In the genomic region with DNA sequence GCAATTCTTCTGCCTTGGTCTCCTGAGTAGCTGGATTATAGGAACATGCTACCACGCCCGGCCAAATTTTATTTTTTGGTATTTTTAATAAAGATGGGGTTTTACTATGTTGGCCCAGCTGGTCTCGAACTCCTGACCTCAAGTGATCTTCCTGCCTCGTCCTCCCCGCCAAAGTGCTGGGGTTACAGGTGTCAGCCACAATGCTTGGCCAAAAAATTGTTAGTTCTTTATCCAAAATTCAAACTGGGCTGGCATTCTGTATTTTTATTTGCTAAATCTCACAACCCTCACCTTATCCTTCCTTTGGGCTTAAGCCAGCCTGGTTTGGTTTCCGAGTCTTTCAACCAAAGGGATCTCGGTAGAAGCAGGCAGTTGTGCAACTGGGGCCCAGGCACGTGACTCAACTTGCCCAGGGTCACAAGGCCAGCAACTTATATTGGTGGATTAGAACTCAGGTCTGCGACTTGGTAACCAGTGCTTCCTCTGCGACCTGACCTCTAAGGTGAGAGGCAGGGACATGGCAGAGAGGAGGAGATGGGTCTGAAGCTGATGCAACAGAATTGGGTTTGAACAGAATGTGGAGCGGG, we compare ENCODE assay signal across 2 cellular contexts.
TF ChIP-seq lines count a peak whose summit lies in the region.

No MANE protein-coding gene starts in this region.

TF ChIP-seq in WTC11, 78 proteins besides CTCF, POLR2A, EP300 and RAD21 (continues in another document):
- TF ChIP-seq, protein P1, sequence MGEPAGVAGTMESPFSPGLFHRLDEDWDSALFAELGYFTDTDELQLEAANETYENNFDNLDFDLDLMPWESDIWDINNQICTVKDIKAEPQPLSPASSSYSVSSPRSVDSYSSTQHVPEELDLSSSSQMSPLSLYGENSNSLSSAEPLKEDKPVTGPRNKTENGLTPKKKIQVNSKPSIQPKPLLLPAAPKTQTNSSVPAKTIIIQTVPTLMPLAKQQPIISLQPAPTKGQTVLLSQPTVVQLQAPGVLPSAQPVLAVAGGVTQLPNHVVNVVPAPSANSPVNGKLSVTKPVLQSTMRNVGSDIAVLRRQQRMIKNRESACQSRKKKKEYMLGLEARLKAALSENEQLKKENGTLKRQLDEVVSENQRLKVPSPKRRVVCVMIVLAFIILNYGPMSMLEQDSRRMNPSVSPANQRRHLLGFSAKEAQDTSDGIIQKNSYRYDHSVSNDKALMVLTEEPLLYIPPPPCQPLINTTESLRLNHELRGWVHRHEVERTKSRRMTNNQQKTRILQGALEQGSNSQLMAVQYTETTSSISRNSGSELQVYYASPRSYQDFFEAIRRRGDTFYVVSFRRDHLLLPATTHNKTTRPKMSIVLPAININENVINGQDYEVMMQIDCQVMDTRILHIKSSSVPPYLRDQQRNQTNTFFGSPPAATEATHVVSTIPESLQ (CRISPR knock-in tag; IDR thresholded peaks at IDR 0.05) = no peak
- TF ChIP-seq FOXK1 (CRISPR knock-in tag; IDR thresholded peaks at IDR 0.05) (no peak), ZNF423 (CRISPR knock-in tag; IDR thresholded peaks at IDR 0.05) (no peak), TEAD4 (CRISPR knock-in tag; IDR thresholded peaks at IDR 0.05) (no peak), ZBTB21 (CRISPR knock-in tag; IDR thresholded peaks at IDR 0.05; ENCODE audit: borderline replicate concordance) (no peak), SP1 (CRISPR knock-in tag; conservative IDR thresholded peaks at IDR 0.05) (no peak)
- TF ChIP-seq, protein P2, sequence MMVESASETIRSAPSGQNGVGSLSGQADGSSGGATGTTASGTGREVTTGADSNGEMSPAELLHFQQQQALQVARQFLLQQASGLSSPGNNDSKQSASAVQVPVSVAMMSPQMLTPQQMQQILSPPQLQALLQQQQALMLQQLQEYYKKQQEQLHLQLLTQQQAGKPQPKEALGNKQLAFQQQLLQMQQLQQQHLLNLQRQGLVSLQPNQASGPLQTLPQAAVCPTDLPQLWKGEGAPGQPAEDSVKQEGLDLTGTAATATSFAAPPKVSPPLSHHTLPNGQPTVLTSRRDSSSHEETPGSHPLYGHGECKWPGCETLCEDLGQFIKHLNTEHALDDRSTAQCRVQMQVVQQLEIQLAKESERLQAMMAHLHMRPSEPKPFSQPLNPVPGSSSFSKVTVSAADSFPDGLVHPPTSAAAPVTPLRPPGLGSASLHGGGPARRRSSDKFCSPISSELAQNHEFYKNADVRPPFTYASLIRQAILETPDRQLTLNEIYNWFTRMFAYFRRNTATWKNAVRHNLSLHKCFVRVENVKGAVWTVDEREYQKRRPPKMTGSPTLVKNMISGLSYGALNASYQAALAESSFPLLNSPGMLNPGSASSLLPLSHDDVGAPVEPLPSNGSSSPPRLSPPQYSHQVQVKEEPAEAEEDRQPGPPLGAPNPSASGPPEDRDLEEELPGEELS (CRISPR knock-in tag; IDR thresholded peaks at IDR 0.05) = no peak
- TF ChIP-seq, protein P3, sequence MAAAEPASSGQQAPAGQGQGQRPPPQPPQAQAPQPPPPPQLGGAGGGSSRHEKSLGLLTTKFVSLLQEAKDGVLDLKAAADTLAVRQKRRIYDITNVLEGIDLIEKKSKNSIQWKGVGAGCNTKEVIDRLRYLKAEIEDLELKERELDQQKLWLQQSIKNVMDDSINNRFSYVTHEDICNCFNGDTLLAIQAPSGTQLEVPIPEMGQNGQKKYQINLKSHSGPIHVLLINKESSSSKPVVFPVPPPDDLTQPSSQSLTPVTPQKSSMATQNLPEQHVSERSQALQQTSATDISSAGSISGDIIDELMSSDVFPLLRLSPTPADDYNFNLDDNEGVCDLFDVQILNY (CRISPR knock-in tag; IDR thresholded peaks at IDR 0.05) = no peak
- TF ChIP-seq, protein P4, sequence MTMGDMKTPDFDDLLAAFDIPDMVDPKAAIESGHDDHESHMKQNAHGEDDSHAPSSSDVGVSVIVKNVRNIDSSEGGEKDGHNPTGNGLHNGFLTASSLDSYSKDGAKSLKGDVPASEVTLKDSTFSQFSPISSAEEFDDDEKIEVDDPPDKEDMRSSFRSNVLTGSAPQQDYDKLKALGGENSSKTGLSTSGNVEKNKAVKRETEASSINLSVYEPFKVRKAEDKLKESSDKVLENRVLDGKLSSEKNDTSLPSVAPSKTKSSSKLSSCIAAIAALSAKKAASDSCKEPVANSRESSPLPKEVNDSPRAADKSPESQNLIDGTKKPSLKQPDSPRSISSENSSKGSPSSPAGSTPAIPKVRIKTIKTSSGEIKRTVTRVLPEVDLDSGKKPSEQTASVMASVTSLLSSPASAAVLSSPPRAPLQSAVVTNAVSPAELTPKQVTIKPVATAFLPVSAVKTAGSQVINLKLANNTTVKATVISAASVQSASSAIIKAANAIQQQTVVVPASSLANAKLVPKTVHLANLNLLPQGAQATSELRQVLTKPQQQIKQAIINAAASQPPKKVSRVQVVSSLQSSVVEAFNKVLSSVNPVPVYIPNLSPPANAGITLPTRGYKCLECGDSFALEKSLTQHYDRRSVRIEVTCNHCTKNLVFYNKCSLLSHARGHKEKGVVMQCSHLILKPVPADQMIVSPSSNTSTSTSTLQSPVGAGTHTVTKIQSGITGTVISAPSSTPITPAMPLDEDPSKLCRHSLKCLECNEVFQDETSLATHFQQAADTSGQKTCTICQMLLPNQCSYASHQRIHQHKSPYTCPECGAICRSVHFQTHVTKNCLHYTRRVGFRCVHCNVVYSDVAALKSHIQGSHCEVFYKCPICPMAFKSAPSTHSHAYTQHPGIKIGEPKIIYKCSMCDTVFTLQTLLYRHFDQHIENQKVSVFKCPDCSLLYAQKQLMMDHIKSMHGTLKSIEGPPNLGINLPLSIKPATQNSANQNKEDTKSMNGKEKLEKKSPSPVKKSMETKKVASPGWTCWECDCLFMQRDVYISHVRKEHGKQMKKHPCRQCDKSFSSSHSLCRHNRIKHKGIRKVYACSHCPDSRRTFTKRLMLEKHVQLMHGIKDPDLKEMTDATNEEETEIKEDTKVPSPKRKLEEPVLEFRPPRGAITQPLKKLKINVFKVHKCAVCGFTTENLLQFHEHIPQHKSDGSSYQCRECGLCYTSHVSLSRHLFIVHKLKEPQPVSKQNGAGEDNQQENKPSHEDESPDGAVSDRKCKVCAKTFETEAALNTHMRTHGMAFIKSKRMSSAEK (CRISPR knock-in tag; IDR thresholded peaks at IDR 0.05; ENCODE audit: borderline replicate concordance) = no peak
- TF ChIP-seq, protein P5, sequence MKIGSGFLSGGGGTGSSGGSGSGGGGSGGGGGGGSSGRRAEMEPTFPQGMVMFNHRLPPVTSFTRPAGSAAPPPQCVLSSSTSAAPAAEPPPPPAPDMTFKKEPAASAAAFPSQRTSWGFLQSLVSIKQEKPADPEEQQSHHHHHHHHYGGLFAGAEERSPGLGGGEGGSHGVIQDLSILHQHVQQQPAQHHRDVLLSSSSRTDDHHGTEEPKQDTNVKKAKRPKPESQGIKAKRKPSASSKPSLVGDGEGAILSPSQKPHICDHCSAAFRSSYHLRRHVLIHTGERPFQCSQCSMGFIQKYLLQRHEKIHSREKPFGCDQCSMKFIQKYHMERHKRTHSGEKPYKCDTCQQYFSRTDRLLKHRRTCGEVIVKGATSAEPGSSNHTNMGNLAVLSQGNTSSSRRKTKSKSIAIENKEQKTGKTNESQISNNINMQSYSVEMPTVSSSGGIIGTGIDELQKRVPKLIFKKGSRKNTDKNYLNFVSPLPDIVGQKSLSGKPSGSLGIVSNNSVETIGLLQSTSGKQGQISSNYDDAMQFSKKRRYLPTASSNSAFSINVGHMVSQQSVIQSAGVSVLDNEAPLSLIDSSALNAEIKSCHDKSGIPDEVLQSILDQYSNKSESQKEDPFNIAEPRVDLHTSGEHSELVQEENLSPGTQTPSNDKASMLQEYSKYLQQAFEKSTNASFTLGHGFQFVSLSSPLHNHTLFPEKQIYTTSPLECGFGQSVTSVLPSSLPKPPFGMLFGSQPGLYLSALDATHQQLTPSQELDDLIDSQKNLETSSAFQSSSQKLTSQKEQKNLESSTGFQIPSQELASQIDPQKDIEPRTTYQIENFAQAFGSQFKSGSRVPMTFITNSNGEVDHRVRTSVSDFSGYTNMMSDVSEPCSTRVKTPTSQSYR (CRISPR knock-in tag; IDR thresholded peaks at IDR 0.05) = no peak

TF ChIP-seq in HepG2, 621 proteins besides CTCF, POLR2A, EP300 and RAD21:
- TF ChIP-seq, protein P6, sequence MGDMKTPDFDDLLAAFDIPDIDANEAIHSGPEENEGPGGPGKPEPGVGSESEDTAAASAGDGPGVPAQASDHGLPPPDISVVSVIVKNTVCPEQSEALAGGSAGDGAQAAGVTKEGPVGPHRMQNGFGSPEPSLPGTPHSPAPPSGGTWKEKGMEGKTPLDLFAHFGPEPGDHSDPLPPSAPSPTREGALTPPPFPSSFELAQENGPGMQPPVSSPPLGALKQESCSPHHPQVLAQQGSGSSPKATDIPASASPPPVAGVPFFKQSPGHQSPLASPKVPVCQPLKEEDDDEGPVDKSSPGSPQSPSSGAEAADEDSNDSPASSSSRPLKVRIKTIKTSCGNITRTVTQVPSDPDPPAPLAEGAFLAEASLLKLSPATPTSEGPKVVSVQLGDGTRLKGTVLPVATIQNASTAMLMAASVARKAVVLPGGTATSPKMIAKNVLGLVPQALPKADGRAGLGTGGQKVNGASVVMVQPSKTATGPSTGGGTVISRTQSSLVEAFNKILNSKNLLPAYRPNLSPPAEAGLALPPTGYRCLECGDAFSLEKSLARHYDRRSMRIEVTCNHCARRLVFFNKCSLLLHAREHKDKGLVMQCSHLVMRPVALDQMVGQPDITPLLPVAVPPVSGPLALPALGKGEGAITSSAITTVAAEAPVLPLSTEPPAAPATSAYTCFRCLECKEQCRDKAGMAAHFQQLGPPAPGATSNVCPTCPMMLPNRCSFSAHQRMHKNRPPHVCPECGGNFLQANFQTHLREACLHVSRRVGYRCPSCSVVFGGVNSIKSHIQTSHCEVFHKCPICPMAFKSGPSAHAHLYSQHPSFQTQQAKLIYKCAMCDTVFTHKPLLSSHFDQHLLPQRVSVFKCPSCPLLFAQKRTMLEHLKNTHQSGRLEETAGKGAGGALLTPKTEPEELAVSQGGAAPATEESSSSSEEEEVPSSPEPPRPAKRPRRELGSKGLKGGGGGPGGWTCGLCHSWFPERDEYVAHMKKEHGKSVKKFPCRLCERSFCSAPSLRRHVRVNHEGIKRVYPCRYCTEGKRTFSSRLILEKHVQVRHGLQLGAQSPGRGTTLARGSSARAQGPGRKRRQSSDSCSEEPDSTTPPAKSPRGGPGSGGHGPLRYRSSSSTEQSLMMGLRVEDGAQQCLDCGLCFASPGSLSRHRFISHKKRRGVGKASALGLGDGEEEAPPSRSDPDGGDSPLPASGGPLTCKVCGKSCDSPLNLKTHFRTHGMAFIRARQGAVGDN (CRISPR knock-in tag; IDR thresholded peaks at IDR 0.05) = no peak
- TF ChIP-seq CEBPG (CRISPR knock-in tag; IDR thresholded peaks at IDR 0.05) = peak; percentile 43; the same call in 1 of the 2 replicates
- TF ChIP-seq, protein P7, sequence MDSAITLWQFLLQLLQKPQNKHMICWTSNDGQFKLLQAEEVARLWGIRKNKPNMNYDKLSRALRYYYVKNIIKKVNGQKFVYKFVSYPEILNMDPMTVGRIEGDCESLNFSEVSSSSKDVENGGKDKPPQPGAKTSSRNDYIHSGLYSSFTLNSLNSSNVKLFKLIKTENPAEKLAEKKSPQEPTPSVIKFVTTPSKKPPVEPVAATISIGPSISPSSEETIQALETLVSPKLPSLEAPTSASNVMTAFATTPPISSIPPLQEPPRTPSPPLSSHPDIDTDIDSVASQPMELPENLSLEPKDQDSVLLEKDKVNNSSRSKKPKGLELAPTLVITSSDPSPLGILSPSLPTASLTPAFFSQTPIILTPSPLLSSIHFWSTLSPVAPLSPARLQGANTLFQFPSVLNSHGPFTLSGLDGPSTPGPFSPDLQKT (CRISPR knock-in tag; IDR thresholded peaks at IDR 0.05; ENCODE audit: borderline replicate concordance) = no peak
- peak; percentile 40; the same call in 1 of the 2 replicates for TF ChIP-seq CEBPB (IDR thresholded peaks at IDR 0.05; ENCODE audit: borderline replicate concordance, low read depth, low read length)
- peak; percentile 72 for TF ChIP-seq BHLHE40 (IDR thresholded peaks at IDR 0.05; ENCODE audit: low read length)
- TF ChIP-seq FOSL2 (CRISPR knock-in tag; IDR thresholded peaks at IDR 0.05) = 0 out of 2 replicates have a peak, but pooled peaks have one; percentile 8
- TF ChIP-seq, protein P8, sequence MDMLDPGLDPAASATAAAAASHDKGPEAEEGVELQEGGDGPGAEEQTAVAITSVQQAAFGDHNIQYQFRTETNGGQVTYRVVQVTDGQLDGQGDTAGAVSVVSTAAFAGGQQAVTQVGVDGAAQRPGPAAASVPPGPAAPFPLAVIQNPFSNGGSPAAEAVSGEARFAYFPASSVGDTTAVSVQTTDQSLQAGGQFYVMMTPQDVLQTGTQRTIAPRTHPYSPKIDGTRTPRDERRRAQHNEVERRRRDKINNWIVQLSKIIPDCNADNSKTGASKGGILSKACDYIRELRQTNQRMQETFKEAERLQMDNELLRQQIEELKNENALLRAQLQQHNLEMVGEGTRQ (IDR thresholded peaks at IDR 0.05; ENCODE audit: low read depth, low read length) = 0 out of 2 replicates have a peak, but pooled peaks have one; percentile 11
- TF ChIP-seq, protein P8 (CRISPR knock-in tag; IDR thresholded peaks at IDR 0.05; ENCODE audit: borderline replicate concordance) = peak; percentile 44; the same call in 1 of the 2 replicates
- TF ChIP-seq ZNF230 (CRISPR knock-in tag; IDR thresholded peaks at IDR 0.05) = no peak
